16 cellular contexts compared by ENCODE assay signal in genomic region chr18:13570856-13571495, GRCh38.
DNase-seq lines count a peak whose midpoint lies in the region; ATAC-seq and TF ChIP-seq lines count a peak whose summit lies in the region.
"Had no signal": no experiment of that assay in that cellular context is flagged by ENCODE, and none has a peak within 500 bp of the region (broad histone marks: within the 10 kb centered on the region; RNA-seq: fewer than 3 reads in every experiment).

No MANE protein-coding gene starts in this region.

- ATAC-seq in IMR-90 (ENCODE audit: low read depth): no peak
- no peak for ATAC-seq in naive B cell (ENCODE audit: low read depth in 2 of 2)
- no peak for ATAC-seq in GM18870 (IDR thresholded peaks at IDR 0.05; ENCODE audit: unreplicated experiment)
- ATAC-seq: foreskin keratinocyte, SK-N-SH treated with all-trans-retinoic acid at 6 μM for 48 hours had no signal

- peaks cover 9% of the 10 kb centered on the region for H3K36me3 Mint-ChIP-seq in T-helper 2 cell treated with Interferon-gamma antibody and Interleukin-4, amounts not matched to agents 5 μg/mL and 100 μg/mL, for 36 hours (ENCODE audit: low read depth)
- peaks cover 8% of the 10 kb centered on the region for H3K36me3 Mint-ChIP-seq in activated T-helper 1 cell treated with anti-CD3 and anti-CD28 coated beads, Interleukin-12 subunit alpha, Interleukin-12 subunit beta, Interleukin-2, Interleukin-4 antibody, amounts not matched to agents 30 ng/mL and 10 ng/mL and 1 ng/mL, durations not matched to agents 14 hours and 24 hours and 36 hours (ENCODE audit: low read depth)
- H3K36me3 Mint-ChIP-seq in naive B cell: no peaks in the 10 kb centered on the region

- no peak for TF ChIP-seq CTCF in IMR-90 (conservative IDR thresholded peaks at IDR 0.05; ENCODE audit: low read depth, low read length)

- no peak overlapping the region for H3K9ac ChIP-seq in IMR-90 (ENCODE audit: low read depth, low read length)

- H3K27ac ChIP-seq in IMR-90 (ENCODE audit: insufficient read depth, low read length): no peak overlapping the region
- H3K27ac ChIP-seq: foreskin keratinocyte, right atrium auricular region had no signal

- H3K9me3 ChIP-seq in IMR-90 (ENCODE audit: control insufficient read depth, insufficient read depth, low read length): no peaks in the 10 kb centered on the region
- H3K9me3 ChIP-seq: right atrium auricular region had no signal

- no peak overlapping the region for H2AFZ ChIP-seq in IMR-90 (replicated peaks; ENCODE audit: low read length, poor library complexity)

- no peak overlapping the region for H2AK9ac ChIP-seq in IMR-90 (replicated peaks; ENCODE audit: low read depth, low read length, poor library complexity)

- CTCF ChIA-PET in IMR-90 (lab: Yijun Ruan, JAX): no interaction called here

- H2BK15ac ChIP-seq in IMR-90 (ENCODE audit: low read depth, low read length): no peak overlapping the region

- no peaks in the 10 kb centered on the region for H3K79me1 ChIP-seq in IMR-90 (ENCODE audit: low read depth in 1 of 2, low read length in 2 of 2)

- H2BK20ac ChIP-seq in IMR-90 (ENCODE audit: low read depth, low read length): no peak overlapping the region

- H2AK5ac ChIP-seq in IMR-90 (ENCODE audit: low read depth, low read length): no peak overlapping the region

- no peaks in the 10 kb centered on the region for H3K36me3 ChIP-seq in IMR-90 (ENCODE audit: control insufficient read depth, insufficient read depth, low read length)
- H3K36me3 ChIP-seq: right atrium auricular region had no signal

- H3K4me1 ChIP-seq in IMR-90 (ENCODE audit: control insufficient read depth, insufficient read depth, low read length): no peaks in the 10 kb centered on the region
- H3K4me1 ChIP-seq: foreskin keratinocyte had no signal

- no peaks in the 10 kb centered on the region for H3K9me1 ChIP-seq in IMR-90 (ENCODE audit: insufficient read depth, low read length)

- H2BK5ac ChIP-seq in IMR-90 (ENCODE audit: low read depth, low read length, poor library complexity, severe bottlenecking): no peak overlapping the region

- peak; percentile 45 for DNase-seq in T-helper 2 cell treated with Interferon-gamma antibody and Interleukin-4, amounts not matched to agents 5 μg/mL and 100 μg/mL, for 36 hours (ENCODE audit: low spot score)
- DNase-seq in T-helper 2 cell: no peak
- DNase-seq in IMR-90: peak; percentile 7
- DNase-seq in activated T-helper 1 cell treated with anti-CD3 and anti-CD28 coated beads, Interleukin-12 subunit alpha, Interleukin-12 subunit beta, Interleukin-2, Interleukin-4 antibody, amounts not matched to agents 30 ng/mL and 10 ng/mL and 1 ng/mL, durations not matched to agents 14 hours and 24 hours and 36 hours (ENCODE audit: low spot score): no peak
- DNase-seq in naive B cell: no peak
- DNase-seq in DMS53 (lab: John Stamatoyannopoulos, UW): no peak
- no peak for DNase-seq in SKM-1 treated with dmso at 0.1 percent for 144 hours (lab: John Stamatoyannopoulos, UW; ENCODE audit: unreplicated experiment)
- DNase-seq: 8988T; activated CD4-positive, alpha-beta T cell treated with anti-CD3 and anti-CD28 coated beads, Interleukin-2, amount 50 U/mL, for 48 hours; NCI-H2029 treated with DMSO at 0.1 percent for 48 hours; trophoblast cell had no signal

- H3K14ac ChIP-seq in IMR-90 (replicated peaks; ENCODE audit: low read depth, low read length): no peak overlapping the region

- no peak overlapping the region for H3K56ac ChIP-seq in IMR-90 (ENCODE audit: extremely low read depth, insufficient read depth, low read length)

- TF ChIP-seq POLR2A in IMR-90 (IDR thresholded peaks at IDR 0.05; ENCODE audit: low read depth, low read length): no peak

- H3K4me1 Mint-ChIP-seq in T-helper 2 cell treated with Interferon-gamma antibody and Interleukin-4, amounts not matched to agents 5 μg/mL and 100 μg/mL, for 36 hours (ENCODE audit: low read depth): peaks cover 43% of the 10 kb centered on the region
- peaks cover 63% of the 10 kb centered on the region for H3K4me1 Mint-ChIP-seq in activated T-helper 1 cell treated with anti-CD3 and anti-CD28 coated beads, Interleukin-12 subunit alpha, Interleukin-12 subunit beta, Interleukin-2, Interleukin-4 antibody, amounts not matched to agents 30 ng/mL and 10 ng/mL and 1 ng/mL, durations not matched to agents 14 hours and 24 hours and 36 hours (ENCODE audit: low read depth)
- peaks cover 30 to 43% (median 36%) of the 10 kb centered on the region in 3 donors for H3K4me1 Mint-ChIP-seq in naive B cell

- H3K27me3 Mint-ChIP-seq in T-helper 2 cell treated with Interferon-gamma antibody and Interleukin-4, amounts not matched to agents 5 μg/mL and 100 μg/mL, for 36 hours (ENCODE audit: low read depth): peaks cover 2% of the 10 kb centered on the region
- no peaks in the 10 kb centered on the region for H3K27me3 Mint-ChIP-seq in activated T-helper 1 cell treated with anti-CD3 and anti-CD28 coated beads, Interleukin-12 subunit alpha, Interleukin-12 subunit beta, Interleukin-2, Interleukin-4 antibody, amounts not matched to agents 30 ng/mL and 10 ng/mL and 1 ng/mL, durations not matched to agents 14 hours and 24 hours and 36 hours (ENCODE audit: insufficient read depth)
- H3K27me3 Mint-ChIP-seq in naive B cell: no peaks in the 10 kb centered on the region
- H3K27me3 Mint-ChIP-seq: IgD-negative memory B cell had no signal

- H3K23ac ChIP-seq in IMR-90 (ENCODE audit: low read depth, low read length): no peak overlapping the region

- POLR2A ChIA-PET in IMR-90 (lab: Charles Lee; ENCODE audit: unreplicated experiment): no interaction called here

- no peak overlapping the region for H3K4me3 ChIP-seq in IMR-90 (ENCODE audit: insufficient read depth, low read depth, low read length)
- H3K4me3 ChIP-seq: right atrium auricular region had no signal

- dilution Hi-C loops in IMR-90 (cut with HindIII; ENCODE audit: low sequenced_read_pairs, unreplicated experiment): no loop called here

- no peak overlapping the region for H3K18ac ChIP-seq in IMR-90 (ENCODE audit: low read depth, low read length)

- no peaks in the 10 kb centered on the region for H4K20me1 ChIP-seq in IMR-90 (ENCODE audit: insufficient read depth, low read length)

- H4K91ac ChIP-seq in IMR-90 (ENCODE audit: insufficient read depth, low read depth, low read length): no peak overlapping the region

- no peak overlapping the region for H2BK120ac ChIP-seq in IMR-90 (ENCODE audit: low read depth, low read length)

- 80% methylated on average over 2 of the region's 7 CpGs; no CpG with 5 or more reads in 1 of the 2 experiments for WGBS in IMR-90 (ENCODE audit: extremely low coverage in 2 of 2, insufficient read length in 1 of 2), 2 experiments

- no peak overlapping the region for H4K5ac ChIP-seq in IMR-90 (ENCODE audit: low read depth, low read length)

- no peaks in the 10 kb centered on the region; the same call in 1 of the 2 replicates for H3K27me3 ChIP-seq in IMR-90 (ENCODE audit: control insufficient read depth, insufficient read depth, low read length)
- H3K27me3 ChIP-seq: foreskin keratinocyte, right atrium auricular region had no signal

- in situ Hi-C loops in IMR-90 (cut with MboI; ENCODE audit: low sequenced_read_pairs): no loop called here

- TF ChIP-seq RAD21 in IMR-90 (IDR thresholded peaks at IDR 0.05; ENCODE audit: low read length): no peak

- H3K4me2 ChIP-seq in IMR-90 (ENCODE audit: low read depth, low read length): no peak overlapping the region

- BruUV-seq in IMR-90 (replicated peaks; lab: Mats Ljungman, UMichigan): no TSS peak

- H3K4me3 Mint-ChIP-seq in T-helper 2 cell treated with Interferon-gamma antibody and Interleukin-4, amounts not matched to agents 5 μg/mL and 100 μg/mL, for 36 hours: no peak overlapping the region
- peak overlapping the region; percentile 1 for H3K4me3 Mint-ChIP-seq in activated T-helper 1 cell treated with anti-CD3 and anti-CD28 coated beads, Interleukin-12 subunit alpha, Interleukin-12 subunit beta, Interleukin-2, Interleukin-4 antibody, amounts not matched to agents 30 ng/mL and 10 ng/mL and 1 ng/mL, durations not matched to agents 14 hours and 24 hours and 36 hours
- peak overlapping the region in 1 of 8 donors; percentile 54 for H3K4me3 Mint-ChIP-seq in naive B cell

- H3K27ac Mint-ChIP-seq in T-helper 2 cell treated with Interferon-gamma antibody and Interleukin-4, amounts not matched to agents 5 μg/mL and 100 μg/mL, for 36 hours: peak overlapping the region; percentile 86
- H3K27ac Mint-ChIP-seq in activated T-helper 1 cell treated with anti-CD3 and anti-CD28 coated beads, Interleukin-12 subunit alpha, Interleukin-12 subunit beta, Interleukin-2, Interleukin-4 antibody, amounts not matched to agents 30 ng/mL and 10 ng/mL and 1 ng/mL, durations not matched to agents 14 hours and 24 hours and 36 hours: peak overlapping the region; percentile 45
- peak overlapping the region in 5 of 6 donors; percentile 36 to 93 (median 83) for H3K27ac Mint-ChIP-seq in naive B cell

- H3K4ac ChIP-seq in IMR-90 (ENCODE audit: low read depth, low read length): no peak overlapping the region

- H3K9me3 Mint-ChIP-seq in T-helper 2 cell treated with Interferon-gamma antibody and Interleukin-4, amounts not matched to agents 5 μg/mL and 100 μg/mL, for 36 hours: no peaks in the 10 kb centered on the region
- no peaks in the 10 kb centered on the region for H3K9me3 Mint-ChIP-seq in activated T-helper 1 cell treated with anti-CD3 and anti-CD28 coated beads, Interleukin-12 subunit alpha, Interleukin-12 subunit beta, Interleukin-2, Interleukin-4 antibody, amounts not matched to agents 30 ng/mL and 10 ng/mL and 1 ng/mL, durations not matched to agents 14 hours and 24 hours and 36 hours
- H3K9me3 Mint-ChIP-seq in naive B cell: no peaks in the 10 kb centered on the region
- H3K9me3 Mint-ChIP-seq: IgD-negative memory B cell had no signal

- H4K8ac ChIP-seq in IMR-90 (ENCODE audit: low read depth in 2 of 2, low read length in 2 of 2): no peak overlapping the region

- intact Hi-C loops in IMR-90 (cut with micrococcal nuclease): no loop called here
- intact Hi-C loops in activated T-helper 1 cell treated with anti-CD3 and anti-CD28 coated beads, Interleukin-12 subunit alpha, Interleukin-12 subunit beta, Interleukin-2, Interleukin-4 antibody, amounts not matched to agents 30 ng/mL and 10 ng/mL and 1 ng/mL, durations not matched to agents 14 hours and 24 hours and 36 hours (cut with micrococcal nuclease): no loop called here

TF ChIP-seq in IMR-90, 13 proteins besides CTCF, POLR2A, EP300 and RAD21:
- no peak for TF ChIP-seq FOS (IDR thresholded peaks at IDR 0.05; ENCODE audit: low read depth, low read length)

Comparison
In these comparisons a context has a peak if more than half of its experiments do, and no peak if none do; other contexts are left out.
1. DNase-seq: peak in T-helper 2 cell treated with Interferon-gamma antibody and Interleukin-4, amounts not matched to agents 5 μg/mL and 100 μg/mL, for 36 hours (single experiment) and IMR-90 (single experiment); none in T-helper 2 cell (0 of 5), activated T-helper 1 cell treated with anti-CD3 and anti-CD28 coated beads, Interleukin-12 subunit alpha, Interleukin-12 subunit beta, Interleukin-2, Interleukin-4 antibody, amounts not matched to agents 30 ng/mL and 10 ng/mL and 1 ng/mL, durations not matched to agents 14 hours and 24 hours and 36 hours (single experiment), naive B cell (single experiment), DMS53 (single experiment) and SKM-1 treated with dmso at 0.1 percent for 144 hours (single experiment).
2. Peak in every context shown above with its lines, with median percentiles within 50 percentile points of each other: H3K27ac Mint-ChIP-seq.